In genomic region chr15:101276501-101277037, GRCh38 we compare ENCODE assay signal across 2 cellular contexts.
TF ChIP-seq lines count a peak whose summit lies in the region.

No MANE protein-coding gene starts in this region.

TF ChIP-seq in IMR-90, 13 proteins besides CTCF, POLR2A, EP300 and RAD21:
- TF ChIP-seq RFX5 (IDR thresholded peaks at IDR 0.05; ENCODE audit: low read depth, low read length) (no peak), NFE2L2 (IDR thresholded peaks at IDR 0.05; ENCODE audit: low read depth, low read length) (no peak), CHD1 (IDR thresholded peaks at IDR 0.05; ENCODE audit: low read depth, low read length) (peak; percentile 92), SMC3 (IDR thresholded peaks at IDR 0.05; ENCODE audit: low read depth, low read length) (0 out of 2 replicates have a peak, but pooled peaks have one; percentile 11), RCOR1 (IDR thresholded peaks at IDR 0.05; ENCODE audit: insufficient replicate concordance, low read length) (no peak), MXI1 (IDR thresholded peaks at IDR 0.05; ENCODE audit: borderline replicate concordance, low read depth, low read length) (no peak), ELK1 (IDR thresholded peaks at IDR 0.05; ENCODE audit: borderline replicate concordance, low read depth, low read length) (no peak), FOS (IDR thresholded peaks at IDR 0.05; ENCODE audit: low read depth, low read length) (no peak), BHLHE40 (IDR thresholded peaks at IDR 0.05; ENCODE audit: low read depth, low read length) (no peak), CEBPB (IDR thresholded peaks at IDR 0.05; ENCODE audit: low read depth, low read length) (no peak)
- TF ChIP-seq, protein P1, sequence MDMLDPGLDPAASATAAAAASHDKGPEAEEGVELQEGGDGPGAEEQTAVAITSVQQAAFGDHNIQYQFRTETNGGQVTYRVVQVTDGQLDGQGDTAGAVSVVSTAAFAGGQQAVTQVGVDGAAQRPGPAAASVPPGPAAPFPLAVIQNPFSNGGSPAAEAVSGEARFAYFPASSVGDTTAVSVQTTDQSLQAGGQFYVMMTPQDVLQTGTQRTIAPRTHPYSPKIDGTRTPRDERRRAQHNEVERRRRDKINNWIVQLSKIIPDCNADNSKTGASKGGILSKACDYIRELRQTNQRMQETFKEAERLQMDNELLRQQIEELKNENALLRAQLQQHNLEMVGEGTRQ (IDR thresholded peaks at IDR 0.05; ENCODE audit: low read depth, low read length), result no peak

TF ChIP-seq in GM12891, 5 proteins besides CTCF, POLR2A, EP300 and RAD21:
- TF ChIP-seq POLR2AphosphoS5 (IDR thresholded peaks at IDR 0.05; ENCODE audit: low read depth, low read length) (no peak), POU2F2 (IDR thresholded peaks at IDR 0.05; ENCODE audit: low read depth, low read length) (no peak), SPI1 (IDR thresholded peaks at IDR 0.05; ENCODE audit: low read depth, low read length) (no peak), TAF1 (IDR thresholded peaks at IDR 0.05; ENCODE audit: low read depth, low read length) (no peak), PAX5 (IDR thresholded peaks at IDR 0.05; ENCODE audit: insufficient read depth, low read length, severe bottlenecking) (no peak)
